23 cellular contexts compared by ENCODE assay signal in the genomic region with DNA sequence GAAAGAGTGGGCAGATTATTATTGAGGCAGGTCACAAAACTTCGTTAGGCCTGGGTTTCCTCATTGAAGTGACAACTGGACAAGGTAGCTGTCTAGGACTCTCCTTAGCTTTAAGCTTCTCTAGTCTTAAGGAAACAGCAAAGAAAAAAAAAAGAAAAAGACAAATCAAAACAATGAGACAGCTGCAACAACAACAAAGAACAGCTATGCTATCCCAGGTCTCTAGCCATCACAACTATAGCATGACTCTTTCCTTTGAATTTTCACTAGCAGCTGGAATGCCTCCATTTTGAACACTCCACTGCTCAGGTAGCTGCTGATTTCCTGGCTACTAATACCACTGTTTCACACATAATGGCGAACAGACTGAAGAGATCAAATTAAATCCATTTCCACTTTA.
"Had no signal": no experiment of that assay in that cellular context is flagged by ENCODE, and none has a peak within 500 bp of the region (broad histone marks: within the 10 kb centered on the region; RNA-seq: fewer than 3 reads in every experiment).

No MANE protein-coding gene starts in this region.

- H3K4me1 Mint-ChIP-seq: activated naive CD8-positive, alpha-beta T cell treated with anti-CD3 and anti-CD28 coated beads, Interleukin-2, amount 10 ng/mL, durations not matched to agents 7 days and 5 days; central memory CD8-positive, alpha-beta T cell had no signal

- H3K9me3 Mint-ChIP-seq: activated naive CD8-positive, alpha-beta T cell treated with anti-CD3 and anti-CD28 coated beads, Interleukin-2, amount 10 ng/mL, durations not matched to agents 7 days and 5 days; central memory CD8-positive, alpha-beta T cell; T-helper 2 cell treated with Interferon-gamma antibody and Interleukin-4, amounts not matched to agents 5 μg/mL and 100 μg/mL, for 36 hours had no signal

- H3K4me3 ChIP-seq: adrenal gland, K562, Peyer's patch, SJCRH30 had no signal

- DNase-seq: activated CD4-positive, alpha-beta T cell treated with anti-CD3 and anti-CD28 coated beads for 48 hours; activated CD4-positive, alpha-beta T cell treated with anti-CD3 and anti-CD28 coated beads, Interleukin-2, amount 50 U/mL, for 4 hours; activated CD8-positive, alpha-beta memory T cell treated with anti-CD3 and anti-CD28 coated beads, Interleukin-2, amount 50 U/mL, for 48 hours; activated CD8-positive, alpha-beta T cell treated with anti-CD3 and anti-CD28 coated beads, Interleukin-2, amount 10 ng/mL, durations not matched to agents 7 days and 5 days; activated naive CD4-positive, alpha-beta T cell treated with anti-CD3 and anti-CD28 coated beads, Interleukin-2, amount 50 U/mL, for 16 hours; activated naive CD8-positive, alpha-beta T cell treated with anti-CD3 and anti-CD28 coated beads, Interleukin-2, amount 10 ng/mL, durations not matched to agents 7 days and 5 days; activated T-cell treated with anti-CD3 and anti-CD28 coated beads, Interleukin-2, amount 50 U/mL, for 1 hour; adrenal gland; anterior cingulate cortex; Karpas-422; NCI-H1048; NCI-H1417; NCI-H1930; NCI-H524; Peyer's patch; Right ventricle myocardium superior; SK-N-SH had no signal

- H3K36me3 Mint-ChIP-seq: activated naive CD8-positive, alpha-beta T cell treated with anti-CD3 and anti-CD28 coated beads, Interleukin-2, amount 10 ng/mL, durations not matched to agents 7 days and 5 days had no signal

- H3K27me3 Mint-ChIP-seq: activated naive CD8-positive, alpha-beta T cell treated with anti-CD3 and anti-CD28 coated beads, Interleukin-2, amount 10 ng/mL, durations not matched to agents 7 days and 5 days had no signal

- H3K27me3 ChIP-seq: adrenal gland, Peyer's patch, SJCRH30 had no signal

- ATAC-seq: activated CD4-positive, CD25-positive, alpha-beta regulatory T cell treated with anti-CD3 and anti-CD28 coated beads, Interleukin-2, amount 50 U/mL, for 24 hours; activated CD8-positive, alpha-beta T cell treated with anti-CD3 and anti-CD28 coated beads, Interleukin-2, amount 10 ng/mL, durations not matched to agents 7 days and 5 days; K562 had no signal

- H3K36me3 ChIP-seq: adrenal gland, Peyer's patch, SJCRH30 had no signal

- H3K27ac Mint-ChIP-seq: activated CD8-positive, alpha-beta T cell treated with anti-CD3 and anti-CD28 coated beads, Interleukin-2, amount 10 ng/mL, durations not matched to agents 7 days and 5 days; activated naive CD8-positive, alpha-beta T cell treated with anti-CD3 and anti-CD28 coated beads, Interleukin-2, amount 10 ng/mL, durations not matched to agents 7 days and 5 days; T-helper 2 cell treated with Interferon-gamma antibody and Interleukin-4, amounts not matched to agents 5 μg/mL and 100 μg/mL, for 36 hours had no signal

- H3K27ac ChIP-seq: Peyer's patch, RWPE1, SJCRH30 had no signal

- H3K4me3 Mint-ChIP-seq: activated CD8-positive, alpha-beta T cell treated with anti-CD3 and anti-CD28 coated beads, Interleukin-2, amount 10 ng/mL, durations not matched to agents 7 days and 5 days; activated naive CD8-positive, alpha-beta T cell treated with anti-CD3 and anti-CD28 coated beads, Interleukin-2, amount 10 ng/mL, durations not matched to agents 7 days and 5 days; central memory CD8-positive, alpha-beta T cell; T-helper 2 cell treated with Interferon-gamma antibody and Interleukin-4, amounts not matched to agents 5 μg/mL and 100 μg/mL, for 36 hours had no signal

- H3K9me3 ChIP-seq: adrenal gland, Peyer's patch, SJCRH30, SK-N-SH had no signal

- H3K4me1 ChIP-seq: adrenal gland, Peyer's patch had no signal
